In genomic region chr17:39923230-39923629, GRCh38 we compare ENCODE assay signal across 1 cellular context.
TF ChIP-seq lines count a peak whose summit lies in the region.

No MANE protein-coding gene starts in this region.

TF ChIP-seq in liver, 16 proteins besides CTCF, POLR2A, EP300 and RAD21:
- TF ChIP-seq ZBTB33 (IDR thresholded peaks at IDR 0.05) (no peak), ATF3 (IDR thresholded peaks at IDR 0.05) (no peak), RXRA (IDR thresholded peaks at IDR 0.05) (no peak), TAF1 (conservative IDR thresholded peaks at IDR 0.05) (no peak), JUND (IDR thresholded peaks at IDR 0.05) (no peak), YY1 (IDR thresholded peaks at IDR 0.05) (no peak), FOXA1 (IDR thresholded peaks at IDR 0.05) (no peak), HNF4A (conservative IDR thresholded peaks at IDR 0.05) (no peak), MAX (IDR thresholded peaks at IDR 0.05) (no peak), HNF4G (IDR thresholded peaks at IDR 0.05) (no peak), EGR1 (IDR thresholded peaks at IDR 0.05; ENCODE audit: low read depth in 2 of 2) (no peak), REST (IDR thresholded peaks at IDR 0.05) (no peak), GABPA (IDR thresholded peaks at IDR 0.05 in 1 of 2, conservative IDR thresholded peaks at IDR 0.05 in 1 of 2) (no peak), SP1 (IDR thresholded peaks at IDR 0.05) (no peak), FOXA2 (IDR thresholded peaks at IDR 0.05) (no peak), NR2F2 (IDR thresholded peaks at IDR 0.05) (no peak)
